ENCODE assay signal across 25 cellular contexts in genomic region chr11:129319751-129320150, GRCh38. TPM values are rescaled to one million over a fixed set of nuclear protein-coding genes. Genes with fewer than 3 reads are reported as not detected.
DNase-seq lines count a peak whose midpoint lies in the region; ATAC-seq and TF ChIP-seq lines count a peak whose summit lies in the region.
"Had no signal": no experiment of that assay in that cellular context is flagged by ENCODE, and none has a peak within 500 bp of the region (broad histone marks: within the 10 kb centered on the region; RNA-seq: fewer than 3 reads in every experiment).

No MANE protein-coding gene starts in this region.

- no peaks in the 10 kb centered on the region for H3K36me3 ChIP-seq in gastrocnemius medialis

- peak; percentile 48 for DNase-seq in NCI-H748 (lab: John Stamatoyannopoulos, UW; ENCODE audit: unreplicated experiment)
- no peak for DNase-seq in NCI-H748 treated with DMSO at 0.1 percent for 48 hours (lab: John Stamatoyannopoulos, UW)
- DNase-seq in Calu3, result no peak
- DNase-seq in SW480 (ENCODE audit: low spot score), result peak; percentile 37
- DNase-seq in gastrocnemius medialis, result no peak
- DNase-seq: DMS79; EL; GDM1; HCEC 1CT; NCI-H1048; NCI-H1436; NCI-H187; NCI-H2081 treated with DMSO at 0.1 percent for 48 hours; NCI-H2171 treated with DMSO at 0.1 percent for 48 hours; NCI-H446 treated with DMSO at 0.1 percent for 48 hours; NK-92 treated with Interleukin-12 subunit alpha and Interleukin-12 subunit beta, amount 100 ng/mL, for 24 hours; PC-3; SK-N-SH; SW 1271; T-helper 17 cell had no signal

- no peak overlapping the region for H3K27ac ChIP-seq in gastrocnemius medialis

- peak overlapping the region; percentile 93 for H3K27ac Mint-ChIP-seq in Calu3 (ENCODE audit: unreplicated experiment)
- H3K27ac Mint-ChIP-seq: B cell, T-helper 17 cell had no signal

- no peak overlapping the region for H3K4me3 ChIP-seq in gastrocnemius medialis
- H3K4me3 ChIP-seq: GM12878 had no signal

- TF ChIP-seq CTCF in Calu3 (IDR thresholded peaks at IDR 0.05; ENCODE audit: unreplicated experiment), result no peak
- no peak for TF ChIP-seq CTCF in gastrocnemius medialis (IDR thresholded peaks at IDR 0.05 in 4 of 5, conservative IDR thresholded peaks at IDR 0.05 in 1 of 5)

- TF ChIP-seq POLR2A in gastrocnemius medialis (IDR thresholded peaks at IDR 0.05), result no peak

- H3K4me3 Mint-ChIP-seq in Calu3 (ENCODE audit: low read depth, unreplicated experiment), result peak overlapping the region; percentile 22
- H3K4me3 Mint-ChIP-seq: B cell, T-helper 17 cell had no signal

- intact Hi-C loops in Calu3 (cut with micrococcal nuclease; ENCODE audit: unreplicated experiment), result loop anchor here (5.0 kb wide), 2 partner anchors 37 to 202 kb away; no protein-coding TSS in a partner anchor
- intact Hi-C loops in gastrocnemius medialis (cut with DNase I; ENCODE audit: low total_unique reads), result no loop called here

- H3K4me1 ChIP-seq in gastrocnemius medialis, result peaks cover 0 to 2% of the 10 kb centered on the region in 2 donors

- H3K9me3 Mint-ChIP-seq in Calu3 (ENCODE audit: low read depth, unreplicated experiment), result no peaks in the 10 kb centered on the region

- peaks cover 89% of the 10 kb centered on the region for H3K4me1 Mint-ChIP-seq in Calu3 (ENCODE audit: low read depth, unreplicated experiment)
- H3K4me1 Mint-ChIP-seq: B cell had no signal

- CTCF ChIA-PET in Calu3 (lab: Charles Lee), result interaction anchor here (1.2 kb wide), 1 partner anchor 42 kb away, joined by 4 read pairs; no protein-coding TSS in a partner anchor

- no peaks in the 10 kb centered on the region for H3K27me3 ChIP-seq in gastrocnemius medialis

- no peaks in the 10 kb centered on the region for H3K27me3 Mint-ChIP-seq in Calu3 (ENCODE audit: unreplicated experiment)

- in situ Hi-C loops in gastrocnemius medialis (cut with MboI; ENCODE audit: low sequenced_read_pairs in 4 of 4), result loop anchor here in 1 of 4 donors (25.0 kb wide), 1 partner anchor 207 kb away; no protein-coding TSS in a partner anchor

- no peaks in the 10 kb centered on the region for H3K9me3 ChIP-seq in gastrocnemius medialis
- H3K9me3 ChIP-seq: SK-N-SH had no signal

- no peak for ATAC-seq in gastrocnemius medialis
- ATAC-seq in HG03439 (IDR thresholded peaks at IDR 0.05; ENCODE audit: unreplicated experiment), result no peak
- ATAC-seq in HG03457 (IDR thresholded peaks at IDR 0.05; ENCODE audit: unreplicated experiment), result no peak
- ATAC-seq: GM12878, PC-3, T-helper 17 cell had no signal

- peaks cover 18% of the 10 kb centered on the region for H3K36me3 Mint-ChIP-seq in Calu3 (ENCODE audit: insufficient read depth, unreplicated experiment)

- BruUV-seq in Calu3 (replicated peaks; lab: Mats Ljungman, UMichigan), result no TSS peak

RNA-seq across cellular contexts. Expression of gene BARX2, which starts 55.9 kb away (rescaled TPM):
- total RNA-seq in Calu3 (2022), result 41.6 and 42.9 TPM in 2 replicates
- total RNA-seq in gastrocnemius medialis, result 1 to 10 TPM in 2 of 4 donors, not detected in 2; 1.2 to 4.4 TPM
- total RNA-seq: B cell, GM12878, H1, T-helper 17 cell had no signal

Comparison
In these comparisons a context has a peak if more than half of its experiments do, and no peak if none do; other contexts are left out.
1. DNase-seq: peak in NCI-H748 (single experiment) and SW480 (single experiment); none in NCI-H748 treated with DMSO at 0.1 percent for 48 hours (single experiment), Calu3 (single experiment) and gastrocnemius medialis (0 of 2).